Comparison of ENCODE assay signal across 7 cellular contexts in genomic region chrX:79270401-79270800, GRCh38.
A peak's percentile ranks its signal among the peaks of the same experiment; 100 is the strongest.
DNase-seq lines count a peak whose midpoint lies in the region; ATAC-seq and TF ChIP-seq lines count a peak whose summit lies in the region.

No MANE protein-coding gene starts in this region.

- no peaks in the 10 kb centered on the region for H3K9me3 Mint-ChIP-seq in activated naive CD4-positive, alpha-beta T cell treated with anti-CD3 and anti-CD28 coated beads, Interleukin-2, amount 10 ng/mL, durations not matched to agents 7 days and 5 days
- H3K9me3 Mint-ChIP-seq in type B pancreatic cell, result no peaks in the 10 kb centered on the region

- H3K27me3 Mint-ChIP-seq in activated naive CD4-positive, alpha-beta T cell treated with anti-CD3 and anti-CD28 coated beads, Interleukin-2, amount 10 ng/mL, durations not matched to agents 7 days and 5 days, result no peaks in the 10 kb centered on the region
- H3K27me3 Mint-ChIP-seq in type B pancreatic cell, result no peaks in the 10 kb centered on the region

- no peak overlapping the region for H3K4me3 ChIP-seq in mucosa of descending colon

- no peaks in the 10 kb centered on the region for H3K4me1 ChIP-seq in mucosa of descending colon (ENCODE audit: low read depth)

- H3K27ac Mint-ChIP-seq in activated naive CD4-positive, alpha-beta T cell treated with anti-CD3 and anti-CD28 coated beads, Interleukin-2, amount 10 ng/mL, durations not matched to agents 7 days and 5 days, result peak overlapping the region; percentile 74
- H3K27ac Mint-ChIP-seq in type B pancreatic cell, result no peak overlapping the region

- no peaks in the 10 kb centered on the region for H3K36me3 Mint-ChIP-seq in activated naive CD4-positive, alpha-beta T cell treated with anti-CD3 and anti-CD28 coated beads, Interleukin-2, amount 10 ng/mL, durations not matched to agents 7 days and 5 days
- H3K36me3 Mint-ChIP-seq in type B pancreatic cell, result no peaks in the 10 kb centered on the region

- in situ Hi-C loops in SK-MEL-5 (cut with HindIII; ENCODE audit: low pct_unique_long_range_greater_than_20kb, low sequenced_read_pairs), result no loop called here

- H3K4me3 Mint-ChIP-seq in activated naive CD4-positive, alpha-beta T cell treated with anti-CD3 and anti-CD28 coated beads, Interleukin-2, amount 10 ng/mL, durations not matched to agents 7 days and 5 days, result no peak overlapping the region
- no peak overlapping the region for H3K4me3 Mint-ChIP-seq in type B pancreatic cell

- H3K36me3 ChIP-seq in mucosa of descending colon (ENCODE audit: low read depth), result no peaks in the 10 kb centered on the region

- CTCF ChIA-PET in activated naive CD4-positive, alpha-beta T cell treated with anti-CD3 and anti-CD28 coated beads, Interleukin-2, amount 10 ng/mL, durations not matched to agents 7 days and 5 days (lab: Charles Lee), result interaction anchor here (0.9 to 1.3 kb wide), 4 partner anchors 118 to 179 kb away, joined by 3 to 5 read pairs (median 3); no protein-coding TSS in a partner anchor

- intact Hi-C loops in mucosa of descending colon (cut with DNase I, micrococcal nuclease), result no loop called here

- ATAC-seq in GM18907 (IDR thresholded peaks at IDR 0.05; ENCODE audit: unreplicated experiment) (peak; percentile 94), HG02970 (IDR thresholded peaks at IDR 0.05; ENCODE audit: low FRiP score, unreplicated experiment) (peak; percentile 84), mucosa of descending colon (peak; percentile 76)

- peak; percentile 46 for DNase-seq in SK-MEL-5 (ENCODE audit: low read depth, low spot score)
- peak; percentile 82 for DNase-seq in activated naive CD4-positive, alpha-beta T cell treated with anti-CD3 and anti-CD28 coated beads, Interleukin-2, amount 10 ng/mL, durations not matched to agents 7 days and 5 days
- peak; percentile 54 to 61 (median 54) for DNase-seq in mucosa of descending colon
- no peak for DNase-seq in type B pancreatic cell (ENCODE audit: extremely low spot score, unreplicated experiment)
- DNase-seq in NCI-H1417 treated with DMSO at 0.1 percent for 48 hours (lab: John Stamatoyannopoulos, UW), result no peak

- no peak for TF ChIP-seq CTCF in mucosa of descending colon (IDR thresholded peaks at IDR 0.05)
- TF ChIP-seq CTCF in type B pancreatic cell (conservative IDR thresholded peaks at IDR 0.05), result peak; percentile 51

- no peaks in the 10 kb centered on the region for H3K9me3 ChIP-seq in mucosa of descending colon

- H3K4me1 Mint-ChIP-seq in activated naive CD4-positive, alpha-beta T cell treated with anti-CD3 and anti-CD28 coated beads, Interleukin-2, amount 10 ng/mL, durations not matched to agents 7 days and 5 days, result peaks cover 50% of the 10 kb centered on the region
- no peaks in the 10 kb centered on the region for H3K4me1 Mint-ChIP-seq in type B pancreatic cell (ENCODE audit: unreplicated experiment)

Comparison
In these comparisons a context has a peak if more than half of its experiments do, and no peak if none do; other contexts are left out.
1. DNase-seq: peak in SK-MEL-5 (single experiment), activated naive CD4-positive, alpha-beta T cell treated with anti-CD3 and anti-CD28 coated beads, Interleukin-2, amount 10 ng/mL, durations not matched to agents 7 days and 5 days (single experiment) and mucosa of descending colon (3 of 3); none in type B pancreatic cell (single experiment) and NCI-H1417 treated with DMSO at 0.1 percent for 48 hours (single experiment).
2. Peak in every context shown above with its lines, with median percentiles within 50 percentile points of each other: ATAC-seq.